In genomic region chr6:112348334-112348874, GRCh38 we compare ENCODE assay signal across 15 cellular contexts. TPM values are rescaled to one million over a fixed set of nuclear protein-coding genes. Genes with fewer than 3 reads are reported as not detected.
DNase-seq lines count a peak whose midpoint lies in the region; ATAC-seq, FAIRE-seq and TF ChIP-seq lines count a peak whose summit lies in the region.
"Had no signal": no experiment of that assay in that cellular context is flagged by ENCODE, and none has a peak within 500 bp of the region (broad histone marks: within the 10 kb centered on the region; RNA-seq: fewer than 3 reads in every experiment).

No MANE protein-coding gene starts in this region.

- intact Hi-C loops in Right ventricle myocardium inferior (cut with DNase I) (no loop called here), heart left ventricle (cut with DNase I) (no loop called here)

- H3K27me3 ChIP-seq in heart left ventricle (peaks cover 0 to 9% (median 0%) of the 10 kb centered on the region in 9 donors), astrocyte (ENCODE audit: insufficient read depth, low read length) (no peaks in the 10 kb centered on the region), osteoblast (ENCODE audit: insufficient read depth, low read length) (no peaks in the 10 kb centered on the region), endodermal cell (ENCODE audit: control insufficient read depth, insufficient read depth, low read length, poor library complexity, severe bottlenecking) (no peaks in the 10 kb centered on the region)
- H3K27me3 ChIP-seq: BLaER1 treated with 17β-estradiol and CSF1 and Interleukin-3, amounts not matched to agents 10 nM and 100 nM had no signal

- H3K27ac ChIP-seq in heart left ventricle = no peak overlapping the region
- no peak overlapping the region for H3K27ac ChIP-seq in astrocyte (ENCODE audit: low read depth, low read length)
- no peak overlapping the region for H3K27ac ChIP-seq in osteoblast (ENCODE audit: low read depth, low read length)
- H3K27ac ChIP-seq in endodermal cell (ENCODE audit: low read depth, low read length) = no peak overlapping the region
- H3K27ac ChIP-seq: BLaER1 treated with 17β-estradiol and CSF1 and Interleukin-3, amounts not matched to agents 10 nM and 100 nM had no signal

- H3K9ac ChIP-seq in astrocyte (ENCODE audit: low read length) = no peak overlapping the region
- no peak overlapping the region for H3K9ac ChIP-seq in endodermal cell (ENCODE audit: extremely low read depth, low read length, poor library complexity, severe bottlenecking)
- H3K9ac ChIP-seq: BLaER1 treated with 17β-estradiol and CSF1 and Interleukin-3, amounts not matched to agents 10 nM and 100 nM had no signal

- TF ChIP-seq POLR2A in heart left ventricle (IDR thresholded peaks at IDR 0.05) = no peak

- H3K4me3 Mint-ChIP-seq in astrocyte (ENCODE audit: unreplicated experiment) (no peak overlapping the region), endodermal cell (no peak overlapping the region)
- H3K4me3 Mint-ChIP-seq: CD4-positive, CD25-positive, alpha-beta regulatory T cell; GM23338 had no signal

- H2AFZ ChIP-seq in astrocyte (ENCODE audit: low read depth, low read length) = no peak overlapping the region
- no peak overlapping the region for H2AFZ ChIP-seq in osteoblast (ENCODE audit: low read length)
- H2AFZ ChIP-seq: GM23338 had no signal

- no peaks in the 10 kb centered on the region for H3K36me3 ChIP-seq in heart left ventricle
- no peaks in the 10 kb centered on the region for H3K36me3 ChIP-seq in astrocyte (ENCODE audit: insufficient read depth, low read length)
- no peaks in the 10 kb centered on the region for H3K36me3 ChIP-seq in osteoblast (ENCODE audit: insufficient read depth, low read length)
- no peaks in the 10 kb centered on the region for H3K36me3 ChIP-seq in endodermal cell (ENCODE audit: control insufficient read depth, insufficient read depth, low read length)
- H3K36me3 ChIP-seq: BLaER1 treated with 17β-estradiol and CSF1 and Interleukin-3, amounts not matched to agents 10 nM and 100 nM had no signal

- H3K4me1 Mint-ChIP-seq in astrocyte (ENCODE audit: low read depth, unreplicated experiment) (no peaks in the 10 kb centered on the region), endodermal cell (no peaks in the 10 kb centered on the region)
- H3K4me1 Mint-ChIP-seq: CD4-positive, CD25-positive, alpha-beta regulatory T cell; GM23338 had no signal

- H3K9me3 Mint-ChIP-seq in astrocyte (ENCODE audit: unreplicated experiment) = no peaks in the 10 kb centered on the region
- no peaks in the 10 kb centered on the region for H3K9me3 Mint-ChIP-seq in endodermal cell
- H3K9me3 Mint-ChIP-seq: CD4-positive, CD25-positive, alpha-beta regulatory T cell; GM23338 had no signal

- 75 to 83% (median 80%) methylated on average over 3 of the region's 3 CpGs for WGBS in heart left ventricle, 4 donors
- WGBS in endodermal cell (ENCODE audit: insufficient coverage in 1 of 2, insufficient read length in 1 of 2), 2 experiments = 88 to 100% methylated on average over 2 to 3 of the region's 3 CpGs

- TF ChIP-seq CTCF in heart left ventricle (IDR thresholded peaks at IDR 0.05) (no peak), astrocyte (IDR thresholded peaks at IDR 0.05; ENCODE audit: insufficient read depth, low read depth, low read length) (no peak), osteoblast (IDR thresholded peaks at IDR 0.05; ENCODE audit: extremely low read depth, low read depth, low read length) (no peak), endodermal cell (conservative IDR thresholded peaks at IDR 0.05) (no peak)

- H3K27me3 Mint-ChIP-seq in astrocyte (ENCODE audit: low read depth, unreplicated experiment) (no peaks in the 10 kb centered on the region), endodermal cell (ENCODE audit: insufficient read depth) (no peaks in the 10 kb centered on the region)

- H3K4me1 ChIP-seq in heart left ventricle (no peaks in the 10 kb centered on the region), astrocyte (ENCODE audit: insufficient read depth, low read length) (no peaks in the 10 kb centered on the region), osteoblast (ENCODE audit: insufficient read depth, low read length) (peaks cover 3% of the 10 kb centered on the region), endodermal cell (ENCODE audit: control insufficient read depth, insufficient read depth, low read length) (no peaks in the 10 kb centered on the region)
- H3K4me1 ChIP-seq: BLaER1 treated with 17β-estradiol and CSF1 and Interleukin-3, amounts not matched to agents 10 nM and 100 nM had no signal

- FAIRE-seq in astrocyte (lab: Jason Lieb, UNC) = peak; percentile 17
- FAIRE-seq: GM12878 had no signal

- peak; percentile 10 for ATAC-seq in Right ventricle myocardium inferior
- ATAC-seq in heart left ventricle = no peak
- ATAC-seq: GM12878, GM23338 had no signal

- no peak overlapping the region for H3K27ac Mint-ChIP-seq in astrocyte (ENCODE audit: unreplicated experiment)
- H3K27ac Mint-ChIP-seq in endodermal cell = no peak overlapping the region
- H3K27ac Mint-ChIP-seq: CD4-positive, CD25-positive, alpha-beta regulatory T cell; GM23338 had no signal

- DNase-seq in Right ventricle myocardium inferior (ENCODE audit: missing footprints) = no peak
- DNase-seq in heart left ventricle = no peak
- no peak for DNase-seq in astrocyte (ENCODE audit: low read depth)
- DNase-seq in osteoblast (ENCODE audit: insufficient read length, low spot score, missing footprints) = peak; percentile 42
- no peak for DNase-seq in endodermal cell
- no peak for DNase-seq in NCI-H1105 (lab: John Stamatoyannopoulos, UW)
- no peak for DNase-seq in HT-29 (ENCODE audit: low spot score)
- DNase-seq: 8988T; CD4-positive, CD25-positive, alpha-beta regulatory T cell; DMS 273 treated with DMSO at 0.1 percent for 48 hours; H7 had no signal

- no peaks in the 10 kb centered on the region for H3K79me2 ChIP-seq in astrocyte (ENCODE audit: insufficient read depth, low read length)
- H3K79me2 ChIP-seq in osteoblast (ENCODE audit: insufficient read depth, low read length) = no peaks in the 10 kb centered on the region

- H3K4me2 ChIP-seq in astrocyte (ENCODE audit: low read length) = no peak overlapping the region
- H3K4me2 ChIP-seq in osteoblast (ENCODE audit: insufficient read depth, low read length) = no peak overlapping the region
- H3K4me2 ChIP-seq: BLaER1 treated with 17β-estradiol and CSF1 and Interleukin-3, amounts not matched to agents 10 nM and 100 nM; GM23338 had no signal

- H3K36me3 Mint-ChIP-seq in astrocyte (ENCODE audit: low read depth, unreplicated experiment) (no peaks in the 10 kb centered on the region), endodermal cell (ENCODE audit: low read depth) (no peaks in the 10 kb centered on the region)
- H3K36me3 Mint-ChIP-seq: CD4-positive, CD25-positive, alpha-beta regulatory T cell had no signal

- H3K9me3 ChIP-seq in heart left ventricle (no peaks in the 10 kb centered on the region), astrocyte (ENCODE audit: insufficient read depth, low read depth, low read length) (no peaks in the 10 kb centered on the region), osteoblast (ENCODE audit: low read depth, low read length) (no peaks in the 10 kb centered on the region), endodermal cell (ENCODE audit: control insufficient read depth, low read length) (no peaks in the 10 kb centered on the region)

- H4K20me1 ChIP-seq in astrocyte (ENCODE audit: insufficient read depth, low read length) = no peaks in the 10 kb centered on the region
- no peaks in the 10 kb centered on the region for H4K20me1 ChIP-seq in osteoblast (ENCODE audit: insufficient read depth, low read length)
- H4K20me1 ChIP-seq: BLaER1 treated with 17β-estradiol and CSF1 and Interleukin-3, amounts not matched to agents 10 nM and 100 nM had no signal

- no peak overlapping the region for H3K4me3 ChIP-seq in heart left ventricle
- H3K4me3 ChIP-seq in astrocyte (ENCODE audit: insufficient read depth, low read depth, low read length) = no peak overlapping the region
- H3K4me3 ChIP-seq in osteoblast (ENCODE audit: insufficient read depth, low read length) = no peak overlapping the region
- H3K4me3 ChIP-seq in endodermal cell (ENCODE audit: low read length) = no peak overlapping the region
- H3K4me3 ChIP-seq: BLaER1 treated with 17β-estradiol and CSF1 and Interleukin-3, amounts not matched to agents 10 nM and 100 nM; GM12878; GM23338 had no signal

RNA-seq across cellular contexts. Expression of gene RFPL4B, which starts 1.3 kb away (rescaled TPM):
- total RNA-seq in Right ventricle myocardium inferior (not detected), heart left ventricle (under 1 TPM in 2 of 9 donors, not detected in 7; 0.18 to 0.44 TPM), astrocyte (0.30 TPM in 1 of 2 replicates, not detected in the other), osteoblast (not detected in 2 replicates), endodermal cell (not detected)
- polyA plus RNA-seq in heart left ventricle = not detected
- not detected for polyA plus RNA-seq in endodermal cell (2013, experiment 1 of 2)
- not detected for polyA plus RNA-seq in endodermal cell (2013, experiment 2 of 2)
- not detected in 2 replicates for total RNA-seq in HT-29 (2014; rRNA removed; shearing (Covaris generic))
- total RNA-seq: CD4-positive, CD25-positive, alpha-beta regulatory T cell; Daoy; GM12878; GM23338; H7 had no signal
- polyA plus RNA-seq: CD4-positive, CD25-positive, alpha-beta regulatory T cell; GM23338 had no signal
